ENCODE assay signal across 8 cellular contexts in genomic region chr1:240611619-240612490, GRCh38. TPM values are rescaled to one million over a fixed set of nuclear protein-coding genes. Genes with fewer than 3 reads are reported as not detected.
DNase-seq lines count a peak whose midpoint lies in the region; ATAC-seq and TF ChIP-seq lines count a peak whose summit lies in the region.

Gene GREM2 (minus strand): TSS chr1:240612155. CDS start chr1:240493475, 118,680 bp downstream.

- TF ChIP-seq CTCF in stomach (IDR thresholded peaks at IDR 0.05), result no peak

- H3K4me1 ChIP-seq in mucosa of stomach (ENCODE audit: control insufficient read depth, insufficient read depth, low read length) (peaks cover 5% of the 10 kb centered on the region), stomach (peaks cover 0 to 33% (median 9%) of the 10 kb centered on the region in 4 donors)

- H3K27me3 ChIP-seq in mucosa of stomach (ENCODE audit: control insufficient read depth, insufficient read depth, low read length) (peaks cover 31% of the 10 kb centered on the region), stomach (peaks cover 0 to 43% (median 18%) of the 10 kb centered on the region in 3 donors)

- DNase-seq in NCI-H1092 treated with DMSO at 0.1 percent for 48 hours (lab: John Stamatoyannopoulos, UW) (peak; percentile 60), epidermal melanocyte (ENCODE audit: insufficient read length, low spot score) (peak; percentile 59), stomach (peak; percentile 58), NOMO-1 treated with DMSO at 0.1 percent for 48 hours (lab: John Stamatoyannopoulos, UW; ENCODE audit: unreplicated experiment) (no peak)
- DNase-seq in activated CD8-positive, alpha-beta memory T cell treated with anti-CD3 and anti-CD28 coated beads for 48 hours (ENCODE audit: low read depth in 2 of 3, low spot score in 2 of 3), result peak in 2 of 3 experiments; percentile 0 to 4

- no peak for TF ChIP-seq POLR2A in stomach (IDR thresholded peaks at IDR 0.05)

- intact Hi-C loops in stomach (cut with DNase I; ENCODE audit: low total_unique reads), result no loop called here

- peak within 1 kb of the TSS; percentile 52 for H3K9ac ChIP-seq in mucosa of stomach (ENCODE audit: low read length)

- peak within 1 kb of the TSS; percentile 17 to 66 (median 36) for H3K27ac ChIP-seq in stomach

- no peak for TF ChIP-seq EP300 in stomach (IDR thresholded peaks at IDR 0.05)

- H3K4me3 ChIP-seq in mucosa of stomach (ENCODE audit: low read length) (peak within 1 kb of the TSS; percentile 31), stomach (peak within 1 kb of the TSS; percentile 45 to 55 (median 53))

- H3K36me3 ChIP-seq in mucosa of stomach (ENCODE audit: control insufficient read depth, insufficient read depth, low read length) (no peaks in the 10 kb centered on the region), stomach (no peaks in the 10 kb centered on the region)

- H3K9me3 ChIP-seq in mucosa of stomach (ENCODE audit: control insufficient read depth, low read length), result no peaks in the 10 kb centered on the region
- H3K9me3 ChIP-seq in stomach, result no peaks in the 10 kb centered on the region

- WGBS in stomach, 5 donors, result 0 to 2% (median 1%) methylated on average over 34 to 40 of the region's 40 CpGs

- ATAC-seq in GM18498 (IDR thresholded peaks at IDR 0.05; ENCODE audit: unreplicated experiment), result peak; percentile 85
- peak; percentile 90 for ATAC-seq in HG02588 (IDR thresholded peaks at IDR 0.05; ENCODE audit: unreplicated experiment)

RNA-seq across cellular contexts. Expression of gene GREM2, which starts in this region (rescaled TPM):
- total RNA-seq in stomach, result 10 to 100 TPM in 1 of 5 donors, 1 to 10 TPM in 2, under 1 TPM in 1, not detected in 1; 0.45 to 10.5 (median 3.1) TPM
- polyA plus RNA-seq in stomach, result 1 to 10 TPM; 2.0 to 5.6 (median 2.4) TPM
